In the genomic region with DNA sequence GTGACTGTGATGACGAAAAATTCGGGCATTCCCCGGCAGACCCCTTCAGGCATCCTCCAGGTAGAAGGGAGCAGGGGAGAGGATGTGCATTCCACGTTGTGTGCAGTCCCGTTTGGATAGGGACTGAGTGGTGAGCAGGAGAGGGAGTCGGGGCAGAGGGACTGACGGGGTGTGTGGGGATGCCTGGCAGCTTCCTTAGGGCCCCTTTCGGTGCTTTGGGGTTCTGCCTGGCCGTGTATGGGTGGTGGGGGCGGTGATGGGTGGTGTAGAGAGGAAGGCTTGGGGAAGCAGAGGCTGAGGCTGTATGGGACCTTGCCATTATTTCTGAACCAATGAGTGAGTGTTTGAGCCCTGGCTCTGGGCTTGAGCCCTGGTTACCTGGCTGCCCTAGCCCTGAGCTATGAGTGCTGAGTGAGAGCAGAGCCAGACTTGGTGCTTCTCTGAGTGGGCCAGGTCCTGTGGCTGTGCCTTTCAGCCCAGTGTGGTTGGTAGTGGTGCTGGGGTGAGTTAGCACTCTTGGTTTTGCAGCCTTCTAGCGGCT, we compare ENCODE assay signal across 9 cellular contexts. TPM values are rescaled to one million over a fixed set of nuclear protein-coding genes. Genes with fewer than 3 reads are reported as not detected.
A peak's percentile ranks its signal among the peaks of the same experiment; 100 is the strongest.
DNase-seq lines count a peak whose midpoint lies in the region; ATAC-seq, FAIRE-seq and TF ChIP-seq lines count a peak whose summit lies in the region.
"Had no signal": no experiment of that assay in that cellular context is flagged by ENCODE, and none has a peak within 500 bp of the region (broad histone marks: within the 10 kb centered on the region; RNA-seq: fewer than 3 reads in every experiment).

No MANE protein-coding gene starts in this region.

- H3K9me3 Mint-ChIP-seq in T-cell: no peaks in the 10 kb centered on the region

- H3K27me3 Mint-ChIP-seq in T-cell: no peaks in the 10 kb centered on the region

- peak; percentile 10 to 19 for ATAC-seq in activated CD4-positive, CD25-positive, alpha-beta regulatory T cell treated with anti-CD3 and anti-CD28 coated beads, Interleukin-2, amount 50 U/mL, for 24 hours
- ATAC-seq in T-cell (replicated peaks in 1 of 4): peak in 2 of 4 experiments; percentile 6 to 23

- FAIRE-seq in RCC 7860 (lab: Jason Lieb, UNC): no peak
- no peak for FAIRE-seq in D721Med (lab: Jason Lieb, UNC)
- FAIRE-seq: G401.6 had no signal

- POLR2A ChIA-PET in T-cell (lab: Charles Lee): no interaction called here

- TF ChIP-seq CTCF in D721Med (IDR thresholded peaks at IDR 0.05; ENCODE audit: insufficient read depth, missing control alignments): no peak

- no peak for DNase-seq in activated CD4-positive, CD25-positive, alpha-beta regulatory T cell treated with anti-CD3 and anti-CD28 coated beads, Interleukin-2, amount 50 U/mL, for 72 hours
- DNase-seq in T-cell: peak in 14 of 34 experiments; percentile 19 to 42 (median 28)
- DNase-seq in epithelial cell of prostate (ENCODE audit: low read depth, low spot score): no peak
- DNase-seq in posterior vena cava (ENCODE audit: low spot score): peak; percentile 70
- no peak for DNase-seq in RCC 7860 (ENCODE audit: low spot score)
- DNase-seq in epidermal melanocyte (ENCODE audit: insufficient read length, low spot score): no peak
- no peak for DNase-seq in D721Med (ENCODE audit: insufficient read length, low spot score)

- H3K27ac Mint-ChIP-seq in T-cell: peak overlapping the region; percentile 91 to 92

- H3K36me3 Mint-ChIP-seq in T-cell: peaks cover 10% of the 10 kb centered on the region

- peaks cover 28 to 46% (median 32%) of the 10 kb centered on the region in 3 donors for H3K4me1 Mint-ChIP-seq in T-cell

- peak overlapping the region; percentile 75 to 93 (median 82) for H3K4me3 Mint-ChIP-seq in T-cell

- intact Hi-C loops in posterior vena cava (cut with DNase I): loop anchor here in 1 of 2 donors (10.0 kb wide), 2 partner anchors 201 to 209 kb away; a partner anchor contains a TSS

- CTCF ChIA-PET in T-cell (lab: Charles Lee): interaction anchor here in 1 of 2 donors (1.0 kb wide), 1 partner anchor 15 kb away, joined by 3 read pairs; no protein-coding TSS in a partner anchor

- H3K27ac ChIP-seq in epithelial cell of prostate: peak overlapping the region; percentile 83

RNA-seq across cellular contexts. Expression of a gene that starts 0.9 kb away (rescaled TPM):
- 100 to 1,000 TPM; 112 to 162 (median 147) TPM for total RNA-seq in T-cell
- total RNA-seq in posterior vena cava: 100 to 1,000 TPM; 108 to 110 TPM

RNA-seq across cellular contexts. Expression of a gene that starts 8.9 kb away (rescaled TPM):
- total RNA-seq in T-cell (not detected), posterior vena cava (10 to 100 TPM; 16.2 to 66.4 TPM)

RNA-seq across cellular contexts. Expression of a gene that starts 18.5 kb away (rescaled TPM):
- total RNA-seq in T-cell (not detected), posterior vena cava (not detected)

RNA-seq across cellular contexts. Expression of a gene that starts 33.5 kb away (rescaled TPM):
- total RNA-seq in T-cell: under 1 TPM in 1 of 5 donors, not detected in 4; 0.25 TPM
- total RNA-seq in posterior vena cava: not detected

Comparison
In these comparisons a context has a peak if more than half of its experiments do, and no peak if none do; other contexts are left out.
1. RNA of a gene that starts 8.9 kb away (total RNA-seq): 16.2 to 66.4 TPM in posterior vena cava; not detected in T-cell; every median in the first group is over 10 times any median in the second.